8 cellular contexts compared by ENCODE assay signal in genomic region chr14:21104448-21105060, GRCh38. TPM values are rescaled to one million over a fixed set of nuclear protein-coding genes. Genes with fewer than 3 reads are reported as not detected.
DNase-seq lines count a peak whose midpoint lies in the region; ATAC-seq and TF ChIP-seq lines count a peak whose summit lies in the region.

No MANE protein-coding gene starts in this region.

- no peaks in the 10 kb centered on the region for H3K36me3 ChIP-seq in effector memory CD4-positive, alpha-beta T cell (ENCODE audit: control insufficient read depth, insufficient read depth, low read length)

- no peaks in the 10 kb centered on the region for H3K27me3 ChIP-seq in effector memory CD4-positive, alpha-beta T cell (replicated peaks; ENCODE audit: control insufficient read depth, insufficient read depth, low read length, poor library complexity, severe bottlenecking)

- peaks cover 17% of the 10 kb centered on the region for H3K4me1 ChIP-seq in effector memory CD4-positive, alpha-beta T cell (ENCODE audit: control insufficient read depth, insufficient read depth, low read length, poor library complexity, severe bottlenecking)

- peak; percentile 27 for ATAC-seq in GM18873 (IDR thresholded peaks at IDR 0.05; ENCODE audit: low FRiP score, unreplicated experiment)
- peak; percentile 38 for ATAC-seq in HG03439 (IDR thresholded peaks at IDR 0.05; ENCODE audit: unreplicated experiment)

- DNase-seq in AG09309 (ENCODE audit: low read depth) = no peak
- peak; percentile 92 for DNase-seq in NCI-H510A treated with DMSO at 0.1 percent for 48 hours (lab: John Stamatoyannopoulos, UW)
- peak; percentile 50 to 52 for DNase-seq in activated CD4-positive, alpha-beta T cell treated with anti-CD3 and anti-CD28 coated beads, Interleukin-2, amount 50 U/mL, for 4 hours
- DNase-seq in effector memory CD4-positive, alpha-beta T cell = peak; percentile 25 to 47 (median 44)
- peak; percentile 82 to 83 for DNase-seq in lung microvascular endothelial cell (ENCODE audit: low read depth in 2 of 2)
- DNase-seq in stimulated activated CD4-positive, alpha-beta T cell treated with anti-CD3 and anti-CD28 coated beads, TNF-alpha, amount 100 ng/mL, for 24 hours (ENCODE audit: low read depth in 3 of 3) = peak in 2 of 3 experiments; percentile 35 to 59

- H3K9me3 ChIP-seq in effector memory CD4-positive, alpha-beta T cell (ENCODE audit: control insufficient read depth, low read length) = no peaks in the 10 kb centered on the region

- H3K27ac ChIP-seq in effector memory CD4-positive, alpha-beta T cell (ENCODE audit: insufficient read depth, low read length, poor library complexity, severe bottlenecking) = peak overlapping the region; percentile 97

- H3K4me3 ChIP-seq in AG09309 (ENCODE audit: control insufficient read depth, low read depth, low read length) = peak overlapping the region; percentile 94
- H3K4me3 ChIP-seq in effector memory CD4-positive, alpha-beta T cell (ENCODE audit: insufficient read depth, low read depth, low read length, poor library complexity, severe bottlenecking) = peak overlapping the region; percentile 87

- TF ChIP-seq CTCF in AG09309 (IDR thresholded peaks at IDR 0.05; ENCODE audit: control insufficient read depth, insufficient read depth, low read depth, low read length, missing control alignments) = peak; percentile 99

RNA-seq across cellular contexts. Expression of gene TMEM253, which starts 3.7 kb away (rescaled TPM):
- total RNA-seq in lung microvascular endothelial cell = not detected in 2 replicates

RNA-seq across cellular contexts. Expression of gene ZNF219, which starts 6.1 kb away (rescaled TPM):
- total RNA-seq in lung microvascular endothelial cell = 2.0 and 2.4 TPM in 2 replicates

RNA-seq across cellular contexts. Expression of gene ARHGEF40, which starts 34.5 kb away (rescaled TPM):
- total RNA-seq in lung microvascular endothelial cell = 4.8 and 5.8 TPM in 2 replicates

RNA-seq across cellular contexts. Expression of gene RNASE8, which starts 46.9 kb away (rescaled TPM):
- not detected in 2 replicates for total RNA-seq in lung microvascular endothelial cell

RNA-seq across cellular contexts. Expression of gene OR5AU1, which starts 51.3 kb away (rescaled TPM):
- not detected in 2 replicates for total RNA-seq in lung microvascular endothelial cell
